33 cellular contexts compared by ENCODE assay signal in genomic region chr2:192718340-192718739, GRCh38.
"Had no signal": no experiment of that assay in that cellular context is flagged by ENCODE, and none has a peak within 500 bp of the region (broad histone marks: within the 10 kb centered on the region; RNA-seq: fewer than 3 reads in every experiment).

No MANE protein-coding gene starts in this region.

- FAIRE-seq: astrocyte, TTC549 had no signal

- DNase-seq: activated B cell treated with CpG ODN at 0.5 μM for 24 hours; activated CD4-positive, alpha-beta memory T cell treated with anti-CD3 and anti-CD28 coated beads for 36 hours; activated CD4-positive, alpha-beta T cell treated with anti-CD3 and anti-CD28 coated beads for 4 hours; activated CD4-positive, alpha-beta T cell treated with anti-CD3 and anti-CD28 coated beads, Interleukin-2, amount 10 ng/mL, durations not matched to agents 24 days and 14 days; activated CD4-positive, alpha-beta T cell treated with anti-CD3 and anti-CD28 coated beads, Interleukin-2, amount 50 U/mL, for 1 hour; activated CD4-positive, alpha-beta T cell treated with anti-CD3 and anti-CD28 coated beads, Interleukin-2, amount 50 U/mL, for 4 hours; activated CD4-positive, CD25-positive, alpha-beta regulatory T cell treated with anti-CD3 and anti-CD28 coated beads, Interleukin-2, amount 50 U/mL, for 72 hours; activated CD8-positive, alpha-beta memory T cell treated with anti-CD3 and anti-CD28 coated beads, Interleukin-2, amount 50 U/mL, for 4 hours; activated CD8-positive, alpha-beta T cell treated with anti-CD3 and anti-CD28 coated beads for 36 hours; activated effector memory CD4-positive, alpha-beta T cell treated with anti-CD3 and anti-CD28 coated beads, Interleukin-2, amount 50 U/mL, for 16 hours; activated gamma-delta T cell treated with Interleukin-2 at 50 U/mL for 16 hours; activated naive CD4-positive, alpha-beta T cell; activated naive CD4-positive, alpha-beta T cell treated with anti-CD3 and anti-CD28 coated beads for 36 hours; activated naive CD4-positive, alpha-beta T cell treated with anti-CD3 and anti-CD28 coated beads, Interleukin-2, amount 50 U/mL, for 16 hours; activated naive CD8-positive, alpha-beta T cell treated with anti-CD3 and anti-CD28 coated beads for 36 hours; activated T-cell treated with anti-CD3 and anti-CD28 coated beads for 4 hours; activated T-cell treated with anti-CD3 and anti-CD28 coated beads, Interleukin-2, amount 50 U/mL, for 1 hour; activated T-cell treated with anti-CD3 and anti-CD28 coated beads, Interleukin-2, amount 50 U/mL, for 4 hours; activated T-cell treated with anti-CD3 and anti-CD28 coated beads, Interleukin-2, amount 50 U/mL, for 72 hours; adrenal gland; amniotic stem cell; aorta; body of pancreas; brain microvascular endothelial cell; central memory CD4-positive, alpha-beta T cell; T-helper 2 cell; T-helper 9 cell had no signal

- H3K4me1 ChIP-seq: adrenal gland, body of pancreas, breast epithelium had no signal

- H3K36me3 ChIP-seq: adrenal gland, brain microvascular endothelial cell had no signal

- H3K27ac ChIP-seq: adrenal gland, body of pancreas, brain microvascular endothelial cell, breast epithelium, VCaP had no signal

- H3K4me3 ChIP-seq: adrenal gland, body of pancreas, breast epithelium had no signal

- H3K9me3 ChIP-seq: adrenal gland, body of pancreas, breast epithelium had no signal

- ATAC-seq: activated CD8-positive, alpha-beta T cell treated with anti-CD3 and anti-CD28 coated beads for 36 hours; activated naive CD4-positive, alpha-beta T cell treated with anti-CD3 and anti-CD28 coated beads, Interleukin-2, amount 50 U/mL, for 72 hours; activated T-cell treated with anti-CD3 and anti-CD28 coated beads, Interleukin-2, amount 50 U/mL, for 4 hours; activated T-cell treated with anti-CD3 and anti-CD28 coated beads, Interleukin-2, amount 50 U/mL, for 72 hours; activated T-helper 17 cell treated with anti-CD3 and anti-CD28 coated beads, Interleukin-2, amount 50 U/mL, for 72 hours; body of pancreas had no signal

- H3K27me3 ChIP-seq: adrenal gland, body of pancreas, brain microvascular endothelial cell, breast epithelium had no signal
